In the genomic region with DNA sequence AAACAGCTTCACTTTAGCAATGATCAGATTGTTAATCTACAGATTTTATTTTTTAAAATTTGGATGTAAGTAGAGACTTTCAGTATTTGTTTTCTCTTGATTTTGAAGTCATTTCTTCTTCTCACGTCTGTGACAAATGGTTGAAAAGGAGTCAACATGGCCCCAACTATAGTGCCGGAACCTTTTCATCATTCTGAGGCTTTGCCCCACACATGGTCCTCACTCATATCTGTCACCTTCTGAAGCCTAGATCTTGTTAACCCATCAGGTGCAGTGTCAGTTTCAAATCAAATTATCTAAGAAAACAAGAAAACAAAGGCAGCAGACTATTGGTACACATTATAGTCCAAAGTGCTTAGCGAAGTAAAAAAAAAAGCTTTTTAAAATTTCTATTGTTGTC, we compare ENCODE assay signal across 8 cellular contexts.
"Had no signal": no experiment of that assay in that cellular context is flagged by ENCODE, and none has a peak within 500 bp of the region (broad histone marks: within the 10 kb centered on the region; RNA-seq: fewer than 3 reads in every experiment).

No MANE protein-coding gene starts in this region.

- H3K4me3 Mint-ChIP-seq: GM23338, H9, HFFc6 had no signal

- H3K27ac Mint-ChIP-seq: GM23338, HFFc6 had no signal

- DNase-seq: GM23248, GOT3, H7, H9, HCEC 1CT, HFFc6 had no signal

- ATAC-seq: GM23338, HCT116 had no signal

- H3K9me3 Mint-ChIP-seq: GM23338, H9, HFFc6 had no signal
